In the genomic region with DNA sequence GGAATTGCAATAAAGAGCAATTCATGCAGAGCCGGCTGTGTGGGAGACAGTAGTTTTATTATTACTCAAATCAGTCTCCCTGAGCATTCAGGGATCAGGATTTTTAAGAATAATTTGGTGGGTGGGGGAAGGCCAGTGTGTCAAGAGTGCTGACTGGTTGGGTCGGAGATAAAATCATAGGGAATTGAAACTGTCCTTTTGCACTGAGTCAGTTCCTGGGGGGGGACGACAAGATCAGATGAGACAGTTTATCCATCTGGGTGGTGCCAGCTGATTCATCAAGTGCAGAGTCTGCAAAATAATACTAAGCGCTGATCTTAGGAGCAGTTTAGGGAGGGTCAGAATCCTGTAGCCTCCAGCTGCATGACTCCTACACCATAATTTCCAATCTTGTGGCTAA, we compare ENCODE assay signal across 19 cellular contexts.
A peak's percentile ranks its signal among the peaks of the same experiment; 100 is the strongest.
DNase-seq lines count a peak whose midpoint lies in the region; TF ChIP-seq lines count a peak whose summit lies in the region.
"Had no signal": no experiment of that assay in that cellular context is flagged by ENCODE, and none has a peak within 500 bp of the region (broad histone marks: within the 10 kb centered on the region; RNA-seq: fewer than 3 reads in every experiment).

No MANE protein-coding gene starts in this region.

- 49 to 75% (median 64%) methylated on average over 4 of the region's 4 CpGs for WGBS in spleen, 5 donors

- TF ChIP-seq CTCF in A673 (conservative IDR thresholded peaks at IDR 0.05; ENCODE audit: low read depth, low read length): no peak
- no peak for TF ChIP-seq CTCF in spleen (IDR thresholded peaks at IDR 0.05 in 8 of 11, conservative IDR thresholded peaks at IDR 0.05 in 3 of 11)

- H3K9me3 ChIP-seq in A673 (ENCODE audit: low read depth, low read length, poor library complexity, severe bottlenecking): no peaks in the 10 kb centered on the region
- H3K9me3 ChIP-seq in spleen: no peaks in the 10 kb centered on the region
- H3K9me3 ChIP-seq: uterus had no signal

- no TSS peak for BruUV-seq in A673 (replicated peaks; lab: Mats Ljungman, UMichigan)

- CTCF ChIA-PET in A673 (lab: Charles Lee): no interaction called here

- H3K4me1 ChIP-seq in A673 (ENCODE audit: insufficient read depth, low read length, poor library complexity, severe bottlenecking) (peaks cover 23% of the 10 kb centered on the region), spleen (no peaks in the 10 kb centered on the region)
- H3K4me1 ChIP-seq: uterus had no signal

- no peak for TF ChIP-seq POLR2A in spleen (IDR thresholded peaks at IDR 0.05)

- H3K36me3 ChIP-seq in A673 (ENCODE audit: insufficient read depth, low read length, poor library complexity, severe bottlenecking) (no peaks in the 10 kb centered on the region), spleen (no peaks in the 10 kb centered on the region)
- H3K36me3 ChIP-seq: uterus had no signal

- intact Hi-C loops in A673 (cut with micrococcal nuclease; ENCODE audit: unreplicated experiment): no loop called here
- intact Hi-C loops in spleen (cut with DNase I; ENCODE audit: low total_unique reads): no loop called here

- H3K27ac ChIP-seq in A673 (ENCODE audit: low read depth, low read length, poor library complexity, severe bottlenecking): peak overlapping the region; percentile 52
- peak overlapping the region in 1 of 8 donors; percentile 2 for H3K27ac ChIP-seq in spleen
- H3K27ac ChIP-seq: uterus had no signal

- POLR2A ChIA-PET in A673 (lab: Charles Lee; ENCODE audit: low non-redundant PET): no interaction called here

- DNase-seq in A673 (ENCODE audit: low spot score) (peak; percentile 77), LHCN-M2 (ENCODE audit: low read depth) (peak; percentile 79), RPMI8226 (peak; percentile 85), medulla oblongata (ENCODE audit: extremely low spot score) (peak; percentile 58), COR-L47 (lab: John Stamatoyannopoulos, UW) (no peak), spleen (no peak)
- no peak for DNase-seq in activated T-cell treated with anti-CD3 and anti-CD28 coated beads, Interleukin-2, amount 50 U/mL, for 48 hours
- no peak for DNase-seq in stimulated activated CD4-positive, alpha-beta T cell treated with anti-CD3 and anti-CD28 coated beads, Interleukin-4, amount 100 ng/mL, for 4 hours
- DNase-seq: activated CD8-positive, alpha-beta memory T cell treated with anti-CD3 and anti-CD28 coated beads for 24 hours; central memory CD4-positive, alpha-beta T cell; DND-41; effector CD4-positive, alpha-beta T cell; kidney; mesendoderm; NCI-H2171; NCI-H774; SHP77; T-helper 17 cell; uterus had no signal

- H3K27me3 ChIP-seq in A673 (replicated peaks; ENCODE audit: insufficient read depth, low read depth, low read length, poor library complexity): no peaks in the 10 kb centered on the region
- H3K27me3 ChIP-seq in spleen (replicated peaks in 1 of 7): no peaks in the 10 kb centered on the region
- H3K27me3 ChIP-seq: uterus had no signal

- H3K4me3 ChIP-seq in A673 (ENCODE audit: low read depth, low read length, poor library complexity, severe bottlenecking) (no peak overlapping the region), spleen (no peak overlapping the region)
- H3K4me3 ChIP-seq: uterus had no signal

Comparison
In these comparisons a context has a peak if more than half of its experiments do, and no peak if none do; other contexts are left out.
1. DNase-seq: peak in A673 (single experiment), LHCN-M2 (single experiment), RPMI8226 (single experiment) and medulla oblongata (single experiment); none in COR-L47 (single experiment), activated T-cell treated with anti-CD3 and anti-CD28 coated beads, Interleukin-2, amount 50 U/mL, for 48 hours (0 of 2), spleen (single experiment) and stimulated activated CD4-positive, alpha-beta T cell treated with anti-CD3 and anti-CD28 coated beads, Interleukin-4, amount 100 ng/mL, for 4 hours (0 of 2).